Comparison of ENCODE assay signal across 8 cellular contexts in the genomic region with DNA sequence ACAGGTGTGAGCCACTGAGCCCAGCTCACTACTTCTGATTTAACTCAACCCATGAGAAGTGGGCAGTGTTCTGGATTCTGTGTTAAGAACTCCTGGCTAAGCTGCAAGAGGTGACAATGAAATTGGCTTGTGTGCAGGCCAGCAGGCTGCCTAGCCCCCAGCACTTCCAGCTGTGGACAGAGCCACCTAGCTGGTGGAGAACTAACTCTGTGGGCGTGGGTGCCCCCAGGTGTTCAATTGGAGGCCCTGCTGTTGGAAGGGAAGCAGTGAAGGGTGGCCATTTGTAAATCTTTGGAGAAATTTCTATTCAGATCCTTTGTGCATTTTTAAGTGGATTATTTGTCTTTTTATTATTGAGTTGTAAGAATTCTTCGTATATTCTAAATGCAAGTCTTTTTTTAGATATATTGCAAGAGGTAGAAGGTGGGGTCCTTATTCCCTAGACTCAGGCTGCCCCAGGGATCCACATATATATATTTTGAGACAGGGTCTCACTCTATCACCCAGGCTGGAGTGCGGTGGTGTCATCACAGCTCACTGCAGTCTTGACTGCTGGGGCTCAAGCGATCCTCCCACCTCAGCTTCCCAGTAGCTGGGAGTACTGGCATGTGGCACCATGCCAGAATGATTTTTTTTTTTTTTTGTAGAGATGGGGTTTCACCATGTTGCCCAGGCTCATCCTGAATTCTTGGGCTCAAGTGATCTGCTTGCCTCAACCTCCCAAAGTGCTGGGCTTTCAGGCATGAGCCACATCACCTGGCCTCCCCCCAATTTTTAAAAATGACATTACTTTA. TPM values are rescaled to one million over a fixed set of nuclear protein-coding genes. Genes with fewer than 3 reads are reported as not detected.
A peak's percentile ranks its signal among the peaks of the same experiment; 100 is the strongest.
DNase-seq lines count a peak whose midpoint lies in the region; ATAC-seq and TF ChIP-seq lines count a peak whose summit lies in the region.

No MANE protein-coding gene starts in this region.

- H3K4me3 Mint-ChIP-seq in chondrocyte (ENCODE audit: unreplicated experiment): no peak overlapping the region
- no peak overlapping the region for H3K4me3 Mint-ChIP-seq in osteocyte (ENCODE audit: unreplicated experiment)

- ATAC-seq in HG03432 (IDR thresholded peaks at IDR 0.05; ENCODE audit: unreplicated experiment): no peak

- no peaks in the 10 kb centered on the region for H3K27me3 ChIP-seq in vagina

- no peaks in the 10 kb centered on the region for H3K4me1 Mint-ChIP-seq in chondrocyte (ENCODE audit: low read depth)
- H3K4me1 Mint-ChIP-seq in osteocyte (ENCODE audit: unreplicated experiment): no peaks in the 10 kb centered on the region

- no peaks in the 10 kb centered on the region for H3K36me3 ChIP-seq in vagina

- H3K36me3 Mint-ChIP-seq in chondrocyte (ENCODE audit: low read depth) (peaks cover 4% of the 10 kb centered on the region), osteocyte (ENCODE audit: unreplicated experiment) (no peaks in the 10 kb centered on the region)

- TF ChIP-seq CTCF in chondrocyte (IDR thresholded peaks at IDR 0.05) (peak; percentile 66), osteocyte (IDR thresholded peaks at IDR 0.05) (peak; percentile 49), vagina (IDR thresholded peaks at IDR 0.05) (no peak)

- peaks cover 41% of the 10 kb centered on the region for H3K27me3 Mint-ChIP-seq in chondrocyte (ENCODE audit: low read depth)
- peaks cover 47% of the 10 kb centered on the region for H3K27me3 Mint-ChIP-seq in osteocyte (ENCODE audit: unreplicated experiment)

- H3K9me3 ChIP-seq in vagina: no peaks in the 10 kb centered on the region

- peak; percentile 65 for DNase-seq in ELR (ENCODE audit: low read depth)
- DNase-seq in Jurkat, Clone E6-1 (ENCODE audit: low read depth, low spot score): peak; percentile 35
- peak; percentile 25 for DNase-seq in SHP77 treated with DMSO at 0.1 percent for 48 hours (lab: John Stamatoyannopoulos, UW)
- peak; percentile 59 for DNase-seq in chondrocyte (ENCODE audit: low spot score)
- DNase-seq in osteocyte (ENCODE audit: extremely low spot score, unreplicated experiment): no peak
- DNase-seq in vagina (ENCODE audit: extremely low spot score in 2 of 2): no peak
- DNase-seq in AG20443 (ENCODE audit: low spot score): no peak

- H3K27ac ChIP-seq in vagina: no peak overlapping the region

- H3K4me3 ChIP-seq in Jurkat, Clone E6-1 (ENCODE audit: low read length): no peak overlapping the region
- H3K4me3 ChIP-seq in vagina: no peak overlapping the region

- no peaks in the 10 kb centered on the region for H3K9me3 Mint-ChIP-seq in chondrocyte (ENCODE audit: low read depth)
- no peaks in the 10 kb centered on the region for H3K9me3 Mint-ChIP-seq in osteocyte (ENCODE audit: unreplicated experiment)

- TF ChIP-seq POLR2A in vagina (IDR thresholded peaks at IDR 0.05): no peak

- no peaks in the 10 kb centered on the region for H3K4me1 ChIP-seq in vagina

- intact Hi-C loops in vagina (cut with DNase I): no loop called here

- H3K27ac Mint-ChIP-seq in chondrocyte (ENCODE audit: unreplicated experiment) (no peak overlapping the region), osteocyte (ENCODE audit: unreplicated experiment) (no peak overlapping the region)

RNA-seq across cellular contexts. Expression of gene SCAMP5, which starts 7.2 kb away (rescaled TPM):
- 11.7 TPM for polyA plus RNA-seq in Jurkat, Clone E6-1 (2012; ENCODE audit: insufficient read depth, insufficient read length)
- total RNA-seq in chondrocyte: 20.6 to 29.3 TPM (median 22.4 TPM) in 3 replicates
- total RNA-seq in osteocyte: 23.5 and 24.1 TPM in 2 replicates
- total RNA-seq in vagina: 6.6 TPM

RNA-seq across cellular contexts. Expression of gene RPP25, which starts 31.6 kb away (rescaled TPM):
- polyA plus RNA-seq in Jurkat, Clone E6-1 (2012; ENCODE audit: insufficient read depth, insufficient read length): 2.8 TPM
- total RNA-seq in chondrocyte (12.2 to 17.8 TPM (median 17.7 TPM) in 3 replicates), osteocyte (19.8 and 20.1 TPM in 2 replicates), vagina (11.3 TPM)

RNA-seq across cellular contexts. Expression of gene PPCDC, which starts 35.2 kb away (rescaled TPM):
- 22.0 TPM for polyA plus RNA-seq in Jurkat, Clone E6-1 (2012; ENCODE audit: insufficient read depth, insufficient read length)
- total RNA-seq in chondrocyte (7.3 to 12.9 TPM (median 8.7 TPM) in 3 replicates), osteocyte (11.9 and 12.7 TPM in 2 replicates), vagina (23.8 TPM)

RNA-seq across cellular contexts. Expression of gene COX5A, which starts 50.3 kb away (rescaled TPM):
- 551 TPM for polyA plus RNA-seq in Jurkat, Clone E6-1 (2012; ENCODE audit: insufficient read depth, insufficient read length)
- total RNA-seq in chondrocyte: 126 to 133 TPM (median 131 TPM) in 3 replicates
- 152 and 154 TPM in 2 replicates for total RNA-seq in osteocyte
- 123 TPM for total RNA-seq in vagina

Comparison
In these comparisons a context has a peak if more than half of its experiments do, and no peak if none do; other contexts are left out.
1. DNase-seq: peak in ELR (single experiment), Jurkat, Clone E6-1 (single experiment), SHP77 treated with DMSO at 0.1 percent for 48 hours (single experiment) and chondrocyte (single experiment); none in osteocyte (single experiment), vagina (0 of 2) and AG20443 (single experiment).
2. CTCF ChIP-seq: peak in chondrocyte (single experiment) and osteocyte (single experiment); none in vagina (0 of 3).